In the genomic region with DNA sequence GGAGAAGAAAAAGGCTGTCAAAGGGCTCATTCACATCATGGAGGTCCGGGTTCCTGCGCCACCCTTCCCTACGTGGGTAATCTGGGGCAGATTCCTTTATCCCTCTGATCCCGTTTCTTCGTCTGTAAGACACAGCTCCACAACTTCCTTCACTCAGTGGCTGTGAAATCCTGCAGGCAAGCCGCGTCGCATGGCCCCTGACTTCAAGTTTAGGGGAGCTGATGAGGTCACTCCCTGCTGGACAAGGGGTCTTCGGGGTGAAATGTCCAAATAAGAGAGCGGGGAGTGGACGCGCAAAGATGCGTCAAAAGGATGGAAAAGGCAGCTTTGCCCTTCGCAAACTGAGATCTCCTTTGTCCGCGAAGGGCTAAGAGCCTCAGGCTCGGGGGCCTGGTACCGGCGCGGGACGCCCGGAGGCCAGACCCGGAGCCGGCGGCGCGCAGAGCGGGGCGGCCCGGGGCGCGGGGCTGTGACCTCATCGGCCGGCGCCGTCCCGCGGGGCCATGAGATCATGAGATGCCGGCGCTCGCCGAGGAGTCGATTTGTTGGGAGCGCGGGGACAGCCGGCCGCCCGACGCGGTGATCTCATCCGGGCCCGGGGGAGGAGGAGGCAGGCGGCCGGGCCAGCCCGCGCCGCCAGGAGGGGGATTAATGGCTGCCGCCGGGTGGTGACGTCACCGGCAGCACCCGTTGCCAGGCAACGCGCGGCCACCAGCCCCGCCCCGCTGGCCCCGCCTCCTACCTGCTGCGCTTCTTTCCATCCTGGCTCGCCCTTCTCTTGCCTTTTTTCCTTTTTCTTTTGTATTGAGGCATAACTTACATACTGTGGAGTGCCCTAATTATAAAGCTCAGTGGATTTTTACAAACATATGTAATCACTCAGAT, we compare ENCODE assay signal across 8 cellular contexts.
DNase-seq lines count a peak whose midpoint lies in the region; ATAC-seq and TF ChIP-seq lines count a peak whose summit lies in the region.

No MANE protein-coding gene starts in this region.

- H3K4me2 ChIP-seq in OCI-LY1 (ENCODE audit: low read length), result peak overlapping the region; percentile 89

- H3K9me3 ChIP-seq in OCI-LY1 (ENCODE audit: low read length), result no peaks in the 10 kb centered on the region
- no peaks in the 10 kb centered on the region for H3K9me3 ChIP-seq in mucosa of rectum (ENCODE audit: control insufficient read depth in 2 of 2, low read length in 2 of 2)

- H3K9me2 ChIP-seq in OCI-LY1 (ENCODE audit: low read depth, low read length), result no peaks in the 10 kb centered on the region

- H3F3A ChIP-seq in OCI-LY1 (ENCODE audit: insufficient read depth, low read length), result peaks cover 12% of the 10 kb centered on the region

- peak; percentile 85 for ATAC-seq in GM21515 (IDR thresholded peaks at IDR 0.05; ENCODE audit: unreplicated experiment)

- TF ChIP-seq CTCF in OCI-LY1 (IDR thresholded peaks at IDR 0.05; ENCODE audit: low read length), result no peak
- no peak for TF ChIP-seq CTCF in epithelial cell of proximal tubule (conservative IDR thresholded peaks at IDR 0.05; ENCODE audit: low read depth, low read length)

- H3K79me2 ChIP-seq in OCI-LY1 (ENCODE audit: insufficient read depth, low read length), result no peaks in the 10 kb centered on the region

- H3K36me3 ChIP-seq in OCI-LY1 (ENCODE audit: insufficient read depth, low read length), result peaks cover 5% of the 10 kb centered on the region
- no peaks in the 10 kb centered on the region for H3K36me3 ChIP-seq in mucosa of rectum (ENCODE audit: control insufficient read depth in 2 of 2, insufficient read depth in 2 of 2, low read length in 2 of 2)

- DNase-seq in DMS 273 (lab: John Stamatoyannopoulos, UW; ENCODE audit: unreplicated experiment) (peak; percentile 95), HuH-7 (ENCODE audit: low spot score) (peak; percentile 72), activated T-cell treated with anti-CD3 and anti-CD28 coated beads for 48 hours (ENCODE audit: low read depth) (peak; percentile 88), epithelial cell of proximal tubule (ENCODE audit: low read depth) (no peak)
- peak; percentile 73 to 80 for DNase-seq in stimulated activated CD8-positive, alpha-beta memory T cell treated with anti-CD3 and anti-CD28 coated beads, Interleukin-4, amount 100 ng/mL, for 4 hours (ENCODE audit: low read depth in 2 of 2, low spot score in 1 of 2)

- H2AFZ ChIP-seq in OCI-LY1 (ENCODE audit: low read length), result no peak overlapping the region

- H4K20me1 ChIP-seq in OCI-LY1 (ENCODE audit: insufficient read depth, low read length), result no peaks in the 10 kb centered on the region

- H3K9ac ChIP-seq in OCI-LY1 (ENCODE audit: low read length) (peak overlapping the region; percentile 92), mucosa of rectum (ENCODE audit: low read depth in 1 of 2, low read length in 2 of 2) (peak overlapping the region; percentile 92 to 99)

- H3K4me3 ChIP-seq in OCI-LY1 (ENCODE audit: low read depth, low read length, poor library complexity, severe bottlenecking), result peak overlapping the region; percentile 75
- H3K4me3 ChIP-seq in epithelial cell of proximal tubule (ENCODE audit: low read depth, low read length), result peak overlapping the region; percentile 99
- H3K4me3 ChIP-seq in mucosa of rectum (ENCODE audit: low read length in 2 of 2), result peak overlapping the region; percentile 91 to 98

- H3K4me1 ChIP-seq in OCI-LY1 (ENCODE audit: insufficient read depth, low read length, severe bottlenecking) (peaks cover 59% of the 10 kb centered on the region), mucosa of rectum (ENCODE audit: control insufficient read depth in 2 of 2, insufficient read depth in 2 of 2, low read length in 2 of 2) (peaks cover 8% of the 10 kb centered on the region in 2 donors)

- H3K27ac ChIP-seq in OCI-LY1 (ENCODE audit: low read depth, low read length, poor library complexity, severe bottlenecking), result peak overlapping the region; percentile 100
- peak overlapping the region; percentile 79 to 90 for H3K27ac ChIP-seq in mucosa of rectum (ENCODE audit: low read depth in 2 of 2, low read length in 2 of 2)

- no peaks in the 10 kb centered on the region for H3K27me3 ChIP-seq in OCI-LY1 (ENCODE audit: insufficient read depth, low read length)
- H3K27me3 ChIP-seq in mucosa of rectum (ENCODE audit: control insufficient read depth in 2 of 2, insufficient read depth in 2 of 2, low read length in 2 of 2), result no peaks in the 10 kb centered on the region
